ENCODE assay signal across 1 cellular context in genomic region chr12:124480469-124481256, GRCh38.
A peak's percentile ranks its signal among the peaks of the same experiment; 100 is the strongest.
TF ChIP-seq lines count a peak whose summit lies in the region.

No MANE protein-coding gene starts in this region.

TF ChIP-seq in HepG2, 621 proteins besides CTCF, POLR2A, EP300 and RAD21 (continued from another document and continues in another):
- TF ChIP-seq NFAT5 (CRISPR knock-in tag; IDR thresholded peaks at IDR 0.05) = no peak
- no peak for TF ChIP-seq ELF4 (CRISPR knock-in tag; IDR thresholded peaks at IDR 0.05; ENCODE audit: borderline replicate concordance)
- TF ChIP-seq ZNF30 (CRISPR knock-in tag; IDR thresholded peaks at IDR 0.05) = no peak
- peak; percentile 74; the same call in 1 of the 3 replicates for TF ChIP-seq MXI1 (IDR thresholded peaks at IDR 0.05; ENCODE audit: borderline replicate concordance, low read depth, low read length)
- TF ChIP-seq IRF2 (CRISPR knock-in tag; IDR thresholded peaks at IDR 0.05) = no peak
- no peak for TF ChIP-seq ZNF768 (CRISPR knock-in tag; IDR thresholded peaks at IDR 0.05)
- no peak for TF ChIP-seq ZNF121 (CRISPR knock-in tag; IDR thresholded peaks at IDR 0.05)
- no peak for TF ChIP-seq STAG1 (CRISPR knock-in tag; IDR thresholded peaks at IDR 0.05)
- 0 out of 2 replicates have a peak, but pooled peaks have one; percentile 62 for TF ChIP-seq MAX (IDR thresholded peaks at IDR 0.05)
- no peak for TF ChIP-seq HOXA7 (CRISPR knock-in tag; IDR thresholded peaks at IDR 0.05)
- TF ChIP-seq POGZ (CRISPR knock-in tag; IDR thresholded peaks at IDR 0.05) = no peak
- TF ChIP-seq MIXL1 (CRISPR knock-in tag; IDR thresholded peaks at IDR 0.05) = no peak
- no peak for TF ChIP-seq ELF1 (CRISPR knock-in tag; IDR thresholded peaks at IDR 0.05)
- TF ChIP-seq ZMYM4 (CRISPR knock-in tag; IDR thresholded peaks at IDR 0.05) = peak; percentile 7; the same call in 1 of the 2 replicates
- TF ChIP-seq IKZF1 (IDR thresholded peaks at IDR 0.05) = no peak
- TF ChIP-seq ZNF224 (CRISPR knock-in tag; IDR thresholded peaks at IDR 0.05) = no peak
- TF ChIP-seq ARID4A (CRISPR knock-in tag; IDR thresholded peaks at IDR 0.05; ENCODE audit: borderline replicate concordance) = peak; percentile 42
- no peak for TF ChIP-seq ZBTB2 (CRISPR knock-in tag; IDR thresholded peaks at IDR 0.05; ENCODE audit: low read depth)
- no peak for TF ChIP-seq RBM22 (optimal IDR thresholded peaks at IDR 0.05; ENCODE audit: low read length)
- TF ChIP-seq DMAP1 (CRISPR knock-in tag; IDR thresholded peaks at IDR 0.05) = no peak
- peak; percentile 43 for TF ChIP-seq HNF4A (CRISPR knock-in tag; IDR thresholded peaks at IDR 0.05)
- TF ChIP-seq FOXC1 (CRISPR knock-in tag; IDR thresholded peaks at IDR 0.05; ENCODE audit: borderline replicate concordance) = no peak
- no peak for TF ChIP-seq ZNF704 (CRISPR knock-in tag; IDR thresholded peaks at IDR 0.05; ENCODE audit: borderline replicate concordance)
- peak; percentile 75 for TF ChIP-seq PATZ1 (CRISPR knock-in tag; IDR thresholded peaks at IDR 0.05)
- no peak for TF ChIP-seq ZNF639 (CRISPR knock-in tag; conservative IDR thresholded peaks at IDR 0.05)
- no peak for TF ChIP-seq TCF7 (IDR thresholded peaks at IDR 0.05; ENCODE audit: low read depth)
- no peak for TF ChIP-seq HMG20B (CRISPR knock-in tag; conservative IDR thresholded peaks at IDR 0.05)
- peak; percentile 33 for TF ChIP-seq HNRNPK (IDR thresholded peaks at IDR 0.05; ENCODE audit: low read depth, low read length, poor library complexity, severe bottlenecking)
- TF ChIP-seq ZNF10 (CRISPR knock-in tag; IDR thresholded peaks at IDR 0.05; ENCODE audit: borderline replicate concordance, low read depth) = no peak
- TF ChIP-seq MYC (CRISPR knock-in tag; IDR thresholded peaks at IDR 0.05; ENCODE audit: borderline replicate concordance) = peak; percentile 39; the same call in 1 of the 2 replicates
- TF ChIP-seq ZNF674 (CRISPR knock-in tag; IDR thresholded peaks at IDR 0.05; ENCODE audit: low read depth) = no peak
- no peak for TF ChIP-seq SMARCC2 (IDR thresholded peaks at IDR 0.05)
- TF ChIP-seq SP5 (CRISPR knock-in tag; IDR thresholded peaks at IDR 0.05; ENCODE audit: borderline replicate concordance, low read depth) = peak; percentile 46; the same call in 1 of the 2 replicates
- no peak for TF ChIP-seq ZFP41 (CRISPR knock-in tag; IDR thresholded peaks at IDR 0.05; ENCODE audit: borderline replicate concordance)
- TF ChIP-seq ZNF605 (CRISPR knock-in tag; IDR thresholded peaks at IDR 0.05) = no peak
- peak; percentile 78 for TF ChIP-seq ZNF281 (CRISPR knock-in tag; IDR thresholded peaks at IDR 0.05; ENCODE audit: borderline replicate concordance)
- no peak for TF ChIP-seq PHF20 (CRISPR knock-in tag; IDR thresholded peaks at IDR 0.05)
- TF ChIP-seq THAP8 (CRISPR knock-in tag; IDR thresholded peaks at IDR 0.05; ENCODE audit: borderline replicate concordance) = no peak
- TF ChIP-seq MIER3 (CRISPR knock-in tag; IDR thresholded peaks at IDR 0.05; ENCODE audit: borderline replicate concordance) = no peak
- no peak for TF ChIP-seq ZBTB37 (CRISPR knock-in tag; IDR thresholded peaks at IDR 0.05)
- no peak for TF ChIP-seq DPF2 (CRISPR knock-in tag; IDR thresholded peaks at IDR 0.05; ENCODE audit: borderline replicate concordance, low read depth)
- peak; percentile 68 for TF ChIP-seq SAP130 (CRISPR knock-in tag; IDR thresholded peaks at IDR 0.05; ENCODE audit: low read depth)
- TF ChIP-seq CCDC6 (CRISPR knock-in tag; IDR thresholded peaks at IDR 0.05) = no peak
- TF ChIP-seq TEAD3 (CRISPR knock-in tag; optimal IDR thresholded peaks at IDR 0.05; ENCODE audit: borderline replicate concordance) = peak; percentile 27
